In genomic region chr2:120525056-120526046, GRCh38 we compare ENCODE assay signal across 1 cellular context.
TF ChIP-seq lines count a peak whose summit lies in the region.

No MANE protein-coding gene starts in this region.

TF ChIP-seq in HepG2, 621 proteins besides CTCF, POLR2A, EP300 and RAD21 (continued from another document and continues in another):
- TF ChIP-seq BRCA1 (CRISPR knock-in tag; IDR thresholded peaks at IDR 0.05) (0 out of 2 replicates have a peak, but pooled peaks have one; percentile 33), ZNF549 (CRISPR knock-in tag; IDR thresholded peaks at IDR 0.05) (no peak), ZNF713 (CRISPR knock-in tag; IDR thresholded peaks at IDR 0.05) (no peak), ZNF792 (CRISPR knock-in tag; IDR thresholded peaks at IDR 0.05) (peak; percentile 87), ERF (CRISPR knock-in tag; IDR thresholded peaks at IDR 0.05) (peak; percentile 100), ZSCAN20 (CRISPR knock-in tag; IDR thresholded peaks at IDR 0.05; ENCODE audit: borderline replicate concordance) (no peak), ZNF768 (CRISPR knock-in tag; IDR thresholded peaks at IDR 0.05) (peak; percentile 45; the same call in 1 of the 2 replicates), HDAC2 (CRISPR knock-in tag; IDR thresholded peaks at IDR 0.05) (peak; percentile 98), ZNF570 (CRISPR knock-in tag; IDR thresholded peaks at IDR 0.05; ENCODE audit: borderline replicate concordance) (no peak), REST (IDR thresholded peaks at IDR 0.05; ENCODE audit: borderline replicate concordance in 1 of 2, low read depth in 1 of 2, low read length in 2 of 2) (peak in 1 of 2 experiments; percentile 80; a peak in 1 of 4 replicates), ZNF501 (CRISPR knock-in tag; IDR thresholded peaks at IDR 0.05) (peak; percentile 98), FOXK2 (IDR thresholded peaks at IDR 0.05) (no peak; the same call in 1 of the 2 replicates), THAP9 (CRISPR knock-in tag; IDR thresholded peaks at IDR 0.05; ENCODE audit: borderline replicate concordance) (no peak), KAT2B (IDR thresholded peaks at IDR 0.05; ENCODE audit: borderline replicate concordance, low read depth, low read length) (no peak), CSRNP1 (CRISPR knock-in tag; IDR thresholded peaks at IDR 0.05) (no peak), ZNF615 (CRISPR knock-in tag; IDR thresholded peaks at IDR 0.05; ENCODE audit: borderline replicate concordance) (peak; percentile 80; the same call in 1 of the 2 replicates), HDAC1 (CRISPR knock-in tag; IDR thresholded peaks at IDR 0.05) (peak; percentile 97), ZNF678 (CRISPR knock-in tag; IDR thresholded peaks at IDR 0.05) (no peak), ZNF598 (CRISPR knock-in tag; IDR thresholded peaks at IDR 0.05; ENCODE audit: borderline replicate concordance) (0 out of 2 replicates have a peak, but pooled peaks have one; percentile 25), HCFC1 (IDR thresholded peaks at IDR 0.05; ENCODE audit: low read depth, low read length) (no peak), RERE (CRISPR knock-in tag; IDR thresholded peaks at IDR 0.05; ENCODE audit: low read depth) (peak; percentile 61), PHF21A (CRISPR knock-in tag; IDR thresholded peaks at IDR 0.05) (peak; percentile 89), BRD4 (CRISPR knock-in tag; IDR thresholded peaks at IDR 0.05) (no peak), HMGXB4 (CRISPR knock-in tag; IDR thresholded peaks at IDR 0.05; ENCODE audit: borderline replicate concordance in 1 of 2, low read depth in 1 of 2) (peak; percentile 37 to 89; a peak in 3 of 4 replicates), ZBTB43 (CRISPR knock-in tag; conservative IDR thresholded peaks at IDR 0.05) (peak; percentile 83), ZNF557 (CRISPR knock-in tag; IDR thresholded peaks at IDR 0.05) (0 out of 2 replicates have a peak, but pooled peaks have one; percentile 59), ZNF432 (CRISPR knock-in tag; IDR thresholded peaks at IDR 0.05; ENCODE audit: borderline replicate concordance) (no peak), NR2F6 (IDR thresholded peaks at IDR 0.05) (peak; percentile 98), NR2F6 (CRISPR knock-in tag; IDR thresholded peaks at IDR 0.05) (peak; percentile 99), ZFY (CRISPR knock-in tag; IDR thresholded peaks at IDR 0.05) (peak; percentile 50; the same call in 1 of the 2 replicates), ZNF317 (CRISPR knock-in tag; IDR thresholded peaks at IDR 0.05) (peak; percentile 80), HMG20B (CRISPR knock-in tag; conservative IDR thresholded peaks at IDR 0.05) (peak; percentile 88), LBX2 (CRISPR knock-in tag; IDR thresholded peaks at IDR 0.05; ENCODE audit: borderline replicate concordance) (no peak), MAF1 (CRISPR knock-in tag; IDR thresholded peaks at IDR 0.05; ENCODE audit: borderline replicate concordance) (no peak), ZFP36 (IDR thresholded peaks at IDR 0.05; ENCODE audit: borderline replicate concordance, low read depth, low read length, partially characterized antibody) (no peak), HOXA9 (CRISPR knock-in tag; IDR thresholded peaks at IDR 0.05; ENCODE audit: borderline replicate concordance) (no peak), MED8 (CRISPR knock-in tag; IDR thresholded peaks at IDR 0.05; ENCODE audit: insufficient replicate concordance) (peak; percentile 62), ELK4 (CRISPR knock-in tag; IDR thresholded peaks at IDR 0.05; ENCODE audit: borderline replicate concordance) (no peak), JUN (CRISPR knock-in tag; IDR thresholded peaks at IDR 0.05) (peak; percentile 48; the same call in 1 of the 2 replicates), SP140L (CRISPR knock-in tag; IDR thresholded peaks at IDR 0.05; ENCODE audit: borderline replicate concordance) (peak; percentile 63; the same call in 1 of the 2 replicates), ZBTB25 (CRISPR knock-in tag; IDR thresholded peaks at IDR 0.05) (peak; percentile 81; the same call in 1 of the 2 replicates), DDIT3 (CRISPR knock-in tag; IDR thresholded peaks at IDR 0.05) (0 out of 2 replicates have a peak, but pooled peaks have one; percentile 82)
